In the genomic region with DNA sequence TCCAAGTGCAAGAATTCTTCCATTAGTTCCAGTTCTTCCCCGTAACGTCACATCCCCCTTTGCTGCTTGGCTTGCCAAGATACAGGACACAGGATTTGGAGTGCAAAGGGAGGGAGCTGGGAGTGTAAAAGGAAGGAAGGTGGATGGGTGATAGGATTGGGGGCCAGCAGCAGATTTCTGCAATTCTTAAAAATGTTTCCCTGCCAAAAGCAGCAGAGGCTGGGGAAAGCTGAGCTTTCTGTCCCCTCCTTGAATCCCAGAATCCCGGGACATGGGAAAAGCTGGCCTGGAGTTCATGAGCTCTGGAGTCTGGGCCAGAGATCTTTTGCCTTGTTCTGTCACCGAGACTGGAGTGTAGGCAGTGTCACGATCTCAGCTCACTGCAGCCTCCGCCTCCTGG, we compare ENCODE assay signal across 10 cellular contexts.
DNase-seq lines count a peak whose midpoint lies in the region; ATAC-seq and TF ChIP-seq lines count a peak whose summit lies in the region.
"Had no signal": no experiment of that assay in that cellular context is flagged by ENCODE, and none has a peak within 500 bp of the region (broad histone marks: within the 10 kb centered on the region; RNA-seq: fewer than 3 reads in every experiment).

No MANE protein-coding gene starts in this region.

- H3K27ac Mint-ChIP-seq in stimulated activated effector memory CD8-positive, alpha-beta T cell treated with anti-CD3 and anti-CD28 coated beads, Interleukin-12 subunit alpha, Interleukin-12 subunit beta, amount 100 ng/mL, for 72 hours = no peak overlapping the region

- no peak for ATAC-seq in stimulated activated effector memory CD8-positive, alpha-beta T cell treated with anti-CD3 and anti-CD28 coated beads, Interleukin-12 subunit alpha, Interleukin-12 subunit beta, amount 100 ng/mL, for 72 hours

- H3K4me1 ChIP-seq in iPS-20b (ENCODE audit: insufficient read depth, low read length) = peaks cover 36% of the 10 kb centered on the region
- H3K4me1 ChIP-seq in sigmoid colon = peaks cover 0 to 39% (median 30%) of the 10 kb centered on the region in 4 donors
- H3K4me1 ChIP-seq in Peyer's patch = peaks cover 6 to 34% (median 16%) of the 10 kb centered on the region in 4 donors

- TF ChIP-seq EP300 in sigmoid colon (IDR thresholded peaks at IDR 0.05) = no peak

- no peak overlapping the region for H3K27ac ChIP-seq in iPS-20b (ENCODE audit: low read length)
- H3K27ac ChIP-seq in sigmoid colon = peak overlapping the region; percentile 3 to 62 (median 47)
- peak overlapping the region in 2 of 4 donors; percentile 72 to 78 for H3K27ac ChIP-seq in Peyer's patch

- no peaks in the 10 kb centered on the region for H3K36me3 Mint-ChIP-seq in stimulated activated effector memory CD8-positive, alpha-beta T cell treated with anti-CD3 and anti-CD28 coated beads, Interleukin-12 subunit alpha, Interleukin-12 subunit beta, amount 100 ng/mL, for 72 hours

- WGBS in sigmoid colon, 2 donors = 25 to 55% methylated on average over 6 of the region's 6 CpGs

- intact Hi-C loops in sigmoid colon (cut with DNase I) = no loop called here
- intact Hi-C loops in posterior vena cava (cut with DNase I) = no loop called here

- H3K4me1 Mint-ChIP-seq in stimulated activated effector memory CD8-positive, alpha-beta T cell treated with anti-CD3 and anti-CD28 coated beads, Interleukin-12 subunit alpha, Interleukin-12 subunit beta, amount 100 ng/mL, for 72 hours = peaks cover 14% of the 10 kb centered on the region

- H3K9me3 Mint-ChIP-seq in stimulated activated effector memory CD8-positive, alpha-beta T cell treated with anti-CD3 and anti-CD28 coated beads, Interleukin-12 subunit alpha, Interleukin-12 subunit beta, amount 100 ng/mL, for 72 hours = no peaks in the 10 kb centered on the region

- H3K9ac ChIP-seq in iPS-20b (ENCODE audit: low read depth, low read length) = no peak overlapping the region

- H3K4me3 ChIP-seq in H7 (ENCODE audit: insufficient read depth, low read depth, low read length) = no peak overlapping the region
- peak overlapping the region in 1 of 2 donors; percentile 84 for H3K4me3 ChIP-seq in cardiac fibroblast (replicated peaks in 1 of 2; ENCODE audit: low read depth in 2 of 2, low read length in 2 of 2)
- peak overlapping the region; percentile 76 for H3K4me3 ChIP-seq in iPS-20b (ENCODE audit: low read length)
- peak overlapping the region in 2 of 4 donors; percentile 62 to 64 for H3K4me3 ChIP-seq in sigmoid colon
- peak overlapping the region in 2 of 4 donors; percentile 76 to 85 for H3K4me3 ChIP-seq in Peyer's patch

- H3K9me3 ChIP-seq in iPS-20b (ENCODE audit: insufficient read depth, low read depth, low read length) (no peaks in the 10 kb centered on the region), sigmoid colon (no peaks in the 10 kb centered on the region), Peyer's patch (no peaks in the 10 kb centered on the region)

- no peak for TF ChIP-seq CTCF in cardiac fibroblast (IDR thresholded peaks at IDR 0.05; ENCODE audit: low read depth, low read length)
- no peak for TF ChIP-seq CTCF in sigmoid colon (IDR thresholded peaks at IDR 0.05)
- TF ChIP-seq CTCF in Peyer's patch (IDR thresholded peaks at IDR 0.05) = no peak

- H3K36me3 ChIP-seq in H7 (replicated peaks; ENCODE audit: control insufficient read depth, insufficient read depth, low read length) (no peaks in the 10 kb centered on the region), iPS-20b (ENCODE audit: insufficient read depth, low read depth, low read length) (no peaks in the 10 kb centered on the region), sigmoid colon (no peaks in the 10 kb centered on the region), Peyer's patch (no peaks in the 10 kb centered on the region)

- H3K4me3 Mint-ChIP-seq in stimulated activated effector memory CD8-positive, alpha-beta T cell treated with anti-CD3 and anti-CD28 coated beads, Interleukin-12 subunit alpha, Interleukin-12 subunit beta, amount 100 ng/mL, for 72 hours = no peak overlapping the region

- TF ChIP-seq POLR2A in sigmoid colon (IDR thresholded peaks at IDR 0.05) = no peak
- TF ChIP-seq POLR2A in Peyer's patch (IDR thresholded peaks at IDR 0.05) = no peak

- H3K27me3 ChIP-seq in H7 (ENCODE audit: control insufficient read depth, insufficient read depth, low read length) (peaks cover 67% of the 10 kb centered on the region), iPS-20b (ENCODE audit: insufficient read depth, low read length) (peaks cover 89% of the 10 kb centered on the region), sigmoid colon (peaks cover 7 to 52% (median 32%) of the 10 kb centered on the region in 3 donors), Peyer's patch (no peaks in the 10 kb centered on the region)

- DNase-seq in H7 = peak; percentile 59
- peak; percentile 42 to 85 for DNase-seq in cardiac fibroblast (ENCODE audit: low read depth in 2 of 2)
- DNase-seq in sigmoid colon = no peak
- DNase-seq in NCI-H1105 treated with DMSO at 0.1 percent for 48 hours (lab: John Stamatoyannopoulos, UW) = no peak
- no peak for DNase-seq in posterior vena cava (ENCODE audit: low spot score)
- DNase-seq in Peyer's patch = no peak
- DNase-seq in stimulated activated effector memory CD8-positive, alpha-beta T cell treated with anti-CD3 and anti-CD28 coated beads, Interleukin-12 subunit alpha, Interleukin-12 subunit beta, amount 100 ng/mL, for 72 hours (ENCODE audit: low spot score in 2 of 2) = no peak
- DNase-seq: activated CD4-positive, alpha-beta T cell treated with anti-CD3 and anti-CD28 coated beads, Interleukin-2, amount 50 U/mL, for 4 hours; DMS153 had no signal

Comparison
In these comparisons a context has a peak if more than half of its experiments do, and no peak if none do; other contexts are left out.
1. DNase-seq: peak in H7 (single experiment) and cardiac fibroblast (2 of 2); none in sigmoid colon (single experiment), NCI-H1105 treated with DMSO at 0.1 percent for 48 hours (single experiment), posterior vena cava (single experiment), Peyer's patch (0 of 3) and stimulated activated effector memory CD8-positive, alpha-beta T cell treated with anti-CD3 and anti-CD28 coated beads, Interleukin-12 subunit alpha, Interleukin-12 subunit beta, amount 100 ng/mL, for 72 hours (0 of 2).